ENCODE assay signal across 8 cellular contexts in the genomic region with DNA sequence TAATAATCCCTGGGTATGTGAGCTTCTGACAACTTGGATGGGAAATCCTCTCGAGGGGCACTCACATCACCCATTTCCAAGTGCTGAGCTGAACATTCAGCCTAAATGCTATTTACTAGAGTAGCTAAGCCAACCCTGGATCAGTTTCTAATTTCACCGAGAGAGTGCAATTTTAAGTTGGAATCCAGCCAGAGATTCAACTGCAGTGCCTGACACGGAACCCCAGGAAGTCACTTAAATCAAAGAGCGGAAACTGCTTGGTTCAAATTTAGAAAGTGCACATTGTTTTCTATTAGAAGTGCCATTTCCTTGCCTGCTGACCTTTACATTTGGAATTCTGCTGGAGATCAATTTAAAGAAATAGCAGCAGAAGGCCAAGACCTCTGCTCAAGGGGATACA. TPM values are rescaled to one million over a fixed set of nuclear protein-coding genes. Genes with fewer than 3 reads are reported as not detected.
DNase-seq lines count a peak whose midpoint lies in the region; ATAC-seq and TF ChIP-seq lines count a peak whose summit lies in the region.

No MANE protein-coding gene starts in this region.

- H3K9me3 ChIP-seq in CD4-positive, alpha-beta T cell (ENCODE audit: control insufficient read depth, low read length), result no peaks in the 10 kb centered on the region
- H3K9me3 ChIP-seq in SJCRH30 (replicated peaks), result no peaks in the 10 kb centered on the region

- H3K4me1 Mint-ChIP-seq in CD4-positive, alpha-beta T cell (ENCODE audit: low read depth), result peaks cover 29% of the 10 kb centered on the region
- peaks cover 10 to 22% of the 10 kb centered on the region in 2 donors for H3K4me1 Mint-ChIP-seq in natural killer cell

- no peak overlapping the region for H3K27ac ChIP-seq in CD4-positive, alpha-beta T cell (ENCODE audit: low read depth, low read length)
- no peak overlapping the region for H3K27ac ChIP-seq in SJCRH30

- H3K27me3 Mint-ChIP-seq in CD4-positive, alpha-beta T cell, result peaks cover 17% of the 10 kb centered on the region
- peaks cover 9 to 16% of the 10 kb centered on the region in 2 donors for H3K27me3 Mint-ChIP-seq in natural killer cell (ENCODE audit: low read depth in 2 of 2)

- no peak overlapping the region for H3K27ac Mint-ChIP-seq in CD4-positive, alpha-beta T cell
- H3K27ac Mint-ChIP-seq in natural killer cell, result no peak overlapping the region

- peaks cover 2% of the 10 kb centered on the region for H3K27me3 ChIP-seq in CD4-positive, alpha-beta T cell (ENCODE audit: control insufficient read depth, insufficient read depth, low read length)
- no peaks in the 10 kb centered on the region for H3K27me3 ChIP-seq in SJCRH30

- H3K4me1 ChIP-seq in SJCRH30, result peaks cover 29% of the 10 kb centered on the region

- H3K4me3 Mint-ChIP-seq in CD4-positive, alpha-beta T cell, result peak overlapping the region; percentile 0
- H3K4me3 Mint-ChIP-seq in natural killer cell, result no peak overlapping the region

- H3K4me3 ChIP-seq in Jurkat, Clone E6-1 (ENCODE audit: low read length), result 0 out of 2 replicates have a peak overlapping the region, but pooled peaks have one; percentile 7
- H3K4me3 ChIP-seq in SJCRH30, result no peak overlapping the region

- CTCF ChIA-PET in CD4-positive, alpha-beta T cell (lab: Charles Lee), result no interaction called here

- TF ChIP-seq CTCF in CD4-positive, alpha-beta T cell (IDR thresholded peaks at IDR 0.05), result no peak
- no peak for TF ChIP-seq CTCF in natural killer cell (IDR thresholded peaks at IDR 0.05)

- intact Hi-C loops in CD4-positive, alpha-beta T cell (cut with DNase I, micrococcal nuclease), result no loop called here
- intact Hi-C loops in natural killer cell (cut with micrococcal nuclease), result no loop called here

- no peak for DNase-seq in CD4-positive, alpha-beta T cell
- peak; percentile 76 for DNase-seq in Jurkat, Clone E6-1 (ENCODE audit: low read depth, low spot score)
- DNase-seq in SJCRH30 (peak; percentile 40 to 85), iris pigment epithelial cell (ENCODE audit: low read depth) (peak; percentile 71), germinal center (ENCODE audit: low spot score) (no peak), D341Med (ENCODE audit: low spot score) (no peak), natural killer cell (no peak)
- DNase-seq in activated effector memory CD4-positive, alpha-beta T cell treated with anti-CD3 and anti-CD28 coated beads, Interleukin-2, amount 50 U/mL, for 16 hours, result no peak

- POLR2A ChIA-PET in CD4-positive, alpha-beta T cell (lab: Charles Lee), result interaction anchor here (0.6 to 1.2 kb wide), 2 partner anchors 9 to 699 kb away, joined by 4 to 7 read pairs; a partner anchor contains a TSS

- H3K9me3 Mint-ChIP-seq in CD4-positive, alpha-beta T cell, result no peaks in the 10 kb centered on the region
- H3K9me3 Mint-ChIP-seq in natural killer cell, result no peaks in the 10 kb centered on the region

- H3K36me3 Mint-ChIP-seq in CD4-positive, alpha-beta T cell (ENCODE audit: low read depth), result no peaks in the 10 kb centered on the region
- H3K36me3 Mint-ChIP-seq in natural killer cell, result no peaks in the 10 kb centered on the region

- peaks cover 48% of the 10 kb centered on the region for H3K36me3 ChIP-seq in SJCRH30

- ATAC-seq in CD4-positive, alpha-beta T cell (ENCODE audit: poor library complexity), result peak; percentile 78
- no peak for ATAC-seq in natural killer cell

RNA-seq across cellular contexts. Expression of a gene that starts 8.8 kb away (rescaled TPM):
- total RNA-seq in CD4-positive, alpha-beta T cell, result under 1 TPM; 0.16 to 0.34 TPM
- polyA plus RNA-seq in Jurkat, Clone E6-1 (2012; ENCODE audit: insufficient read depth, insufficient read length), result 2.5 TPM
- 41.6 and 41.7 TPM in 2 replicates for total RNA-seq in SJCRH30 (2014; rRNA removed; shearing (Covaris generic))
- total RNA-seq in natural killer cell, result 1 to 10 TPM in 1 of 3 donors, under 1 TPM in 2; 0.20 to 1.3 (median 0.40) TPM

Comparison
In these comparisons a context has a peak if more than half of its experiments do, and no peak if none do; other contexts are left out.
1. DNase-seq: peak in Jurkat, Clone E6-1 (single experiment), SJCRH30 (2 of 2) and iris pigment epithelial cell (single experiment); none in CD4-positive, alpha-beta T cell (0 of 10), germinal center (single experiment), D341Med (single experiment), natural killer cell (single experiment) and activated effector memory CD4-positive, alpha-beta T cell treated with anti-CD3 and anti-CD28 coated beads, Interleukin-2, amount 50 U/mL, for 16 hours (single experiment).
2. RNA of a gene that starts 8.8 kb away (total RNA-seq): 41.6 to 41.7 TPM in SJCRH30; 0.20 to 1.3 TPM in natural killer cell and 0.16 to 0.34 TPM in CD4-positive, alpha-beta T cell; every median in the first group is over 10 times any median in the second.